17 cellular contexts compared by ENCODE assay signal in the genomic region with DNA sequence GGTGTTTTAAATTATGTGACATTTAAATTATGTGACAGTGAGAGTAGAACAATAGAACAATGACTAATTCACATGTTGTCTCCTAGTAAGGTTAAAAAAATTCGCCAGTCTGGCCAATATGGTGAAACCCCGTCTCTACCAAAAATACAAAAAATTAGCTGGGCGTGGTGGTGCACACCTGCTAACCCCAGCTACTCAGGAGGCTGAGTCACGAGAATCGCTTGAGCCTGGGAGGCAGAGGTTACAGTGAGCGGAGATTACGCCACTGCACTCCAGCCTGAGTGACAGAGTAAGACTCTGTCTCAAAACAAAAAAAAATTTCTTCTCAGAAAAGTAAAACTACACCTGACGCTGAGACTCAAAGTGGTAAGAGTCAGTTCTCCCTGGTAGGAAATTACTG. TPM values are rescaled to one million over a fixed set of nuclear protein-coding genes. Genes with fewer than 3 reads are reported as not detected.
DNase-seq lines count a peak whose midpoint lies in the region; ATAC-seq and TF ChIP-seq lines count a peak whose summit lies in the region.
"Had no signal": no experiment of that assay in that cellular context is flagged by ENCODE, and none has a peak within 500 bp of the region (broad histone marks: within the 10 kb centered on the region; RNA-seq: fewer than 3 reads in every experiment).

No MANE protein-coding gene starts in this region.

- H3K4me1 Mint-ChIP-seq in activated CD8-positive, alpha-beta memory T cell treated with anti-CD3 and anti-CD28 coated beads, Interleukin-2, amount 10 ng/mL, durations not matched to agents 7 days and 5 days = peaks cover 56% of the 10 kb centered on the region
- H3K4me1 Mint-ChIP-seq in activated naive CD8-positive, alpha-beta T cell treated with anti-CD3 and anti-CD28 coated beads, Interleukin-2, amount 50 U/mL, for 24 hours = peaks cover 61% of the 10 kb centered on the region

- peaks cover 8% of the 10 kb centered on the region for H3K79me1 ChIP-seq in trophoblast cell (ENCODE audit: low read length)

- H3K79me2 ChIP-seq in Loucy (ENCODE audit: insufficient read depth, low read length) (peaks cover 84% of the 10 kb centered on the region), trophoblast cell (ENCODE audit: control insufficient read depth, insufficient read depth, low read length, poor library complexity) (peaks cover 9% of the 10 kb centered on the region)

- H3K4me3 ChIP-seq in Loucy (ENCODE audit: low read length, poor library complexity, severe bottlenecking) (peak overlapping the region; percentile 95), trophoblast cell (ENCODE audit: low read depth, low read length) (no peak overlapping the region)
- H3K4me3 ChIP-seq: cardiac muscle cell, left lung, uterus had no signal

- H3K27ac Mint-ChIP-seq in activated CD8-positive, alpha-beta memory T cell treated with anti-CD3 and anti-CD28 coated beads, Interleukin-2, amount 10 ng/mL, durations not matched to agents 7 days and 5 days = peak overlapping the region; percentile 31
- H3K27ac Mint-ChIP-seq in activated naive CD8-positive, alpha-beta T cell treated with anti-CD3 and anti-CD28 coated beads, Interleukin-2, amount 50 U/mL, for 24 hours = peak overlapping the region; percentile 60

- peak overlapping the region; percentile 84 for H3K4me2 ChIP-seq in Loucy (ENCODE audit: low read depth, low read length, poor library complexity, severe bottlenecking)
- no peak overlapping the region for H3K4me2 ChIP-seq in trophoblast cell (ENCODE audit: low read length)

- H4K91ac ChIP-seq in trophoblast cell (ENCODE audit: low read depth, low read length) = no peak overlapping the region

- DNase-seq in activated CD8-positive, alpha-beta memory T cell treated with anti-CD3 and anti-CD28 coated beads, Interleukin-2, amount 10 ng/mL, durations not matched to agents 7 days and 5 days = no peak
- DNase-seq in activated CD8-positive, alpha-beta memory T cell treated with anti-CD3 and anti-CD28 coated beads for 24 hours = no peak
- no peak for DNase-seq in activated naive CD8-positive, alpha-beta T cell treated with anti-CD3 and anti-CD28 coated beads, Interleukin-2, amount 50 U/mL, for 24 hours
- DNase-seq in trophoblast cell = peak; percentile 84 to 92
- DNase-seq in activated CD4-positive, CD25-positive, alpha-beta regulatory T cell treated with anti-CD3 and anti-CD28 coated beads, Interleukin-2, amount 50 U/mL, for 72 hours = no peak
- no peak for DNase-seq in SKM-1 (lab: John Stamatoyannopoulos, UW; ENCODE audit: unreplicated experiment)
- DNase-seq: activated effector memory CD4-positive, alpha-beta T cell treated with anti-CD3 and anti-CD28 coated beads, Interleukin-2, amount 50 U/mL, for 16 hours; hypothalamus; IMR-90; left lung; NCI-H1436 treated with DMSO at 0.1 percent for 48 hours; NCI-H510A; uterus had no signal

- no peaks in the 10 kb centered on the region for H3F3A ChIP-seq in Loucy (ENCODE audit: low read depth)

- no peak overlapping the region for H3K14ac ChIP-seq in trophoblast cell (ENCODE audit: low read length)

- H3K18ac ChIP-seq in trophoblast cell (ENCODE audit: low read length) = no peak overlapping the region

- no peak overlapping the region for H2BK5ac ChIP-seq in trophoblast cell (ENCODE audit: low read depth, low read length, poor library complexity)

- H4K12ac ChIP-seq in trophoblast cell (ENCODE audit: low read depth, low read length) = no peak overlapping the region

- H3K9ac ChIP-seq in Loucy (ENCODE audit: low read depth, low read length, poor library complexity, severe bottlenecking) (peak overlapping the region; percentile 24), trophoblast cell (ENCODE audit: low read length) (no peak overlapping the region)

- no peaks in the 10 kb centered on the region for H3K9me3 ChIP-seq in Loucy (ENCODE audit: insufficient read depth, low read depth, low read length)
- no peaks in the 10 kb centered on the region for H3K9me3 ChIP-seq in trophoblast cell (ENCODE audit: insufficient read depth, low read depth, low read length)
- H3K9me3 ChIP-seq: left lung, uterus had no signal

- H3K23ac ChIP-seq in trophoblast cell (ENCODE audit: low read length) = no peak overlapping the region

- H4K20me1 ChIP-seq in Loucy (ENCODE audit: insufficient read depth, low read length, poor library complexity, severe bottlenecking) = peaks cover 37% of the 10 kb centered on the region

- H2AK5ac ChIP-seq in trophoblast cell (ENCODE audit: low read length) = no peak overlapping the region

- no peaks in the 10 kb centered on the region for H3K9me3 Mint-ChIP-seq in activated CD8-positive, alpha-beta memory T cell treated with anti-CD3 and anti-CD28 coated beads, Interleukin-2, amount 10 ng/mL, durations not matched to agents 7 days and 5 days (ENCODE audit: low read depth)
- H3K9me3 Mint-ChIP-seq in activated naive CD8-positive, alpha-beta T cell treated with anti-CD3 and anti-CD28 coated beads, Interleukin-2, amount 50 U/mL, for 24 hours = no peaks in the 10 kb centered on the region

- H3K27me3 Mint-ChIP-seq in activated CD8-positive, alpha-beta memory T cell treated with anti-CD3 and anti-CD28 coated beads, Interleukin-2, amount 10 ng/mL, durations not matched to agents 7 days and 5 days = no peaks in the 10 kb centered on the region
- no peaks in the 10 kb centered on the region for H3K27me3 Mint-ChIP-seq in activated naive CD8-positive, alpha-beta T cell treated with anti-CD3 and anti-CD28 coated beads, Interleukin-2, amount 50 U/mL, for 24 hours

- H3K4me3 Mint-ChIP-seq in activated CD8-positive, alpha-beta memory T cell treated with anti-CD3 and anti-CD28 coated beads, Interleukin-2, amount 10 ng/mL, durations not matched to agents 7 days and 5 days = peak overlapping the region; percentile 6
- peak overlapping the region; percentile 42 for H3K4me3 Mint-ChIP-seq in activated naive CD8-positive, alpha-beta T cell treated with anti-CD3 and anti-CD28 coated beads, Interleukin-2, amount 50 U/mL, for 24 hours

- CTCF ChIA-PET in activated CD8-positive, alpha-beta memory T cell treated with anti-CD3 and anti-CD28 coated beads, Interleukin-2, amount 10 ng/mL, durations not matched to agents 7 days and 5 days (lab: Charles Lee) = interaction anchor here (0.7 to 1.3 kb wide), 4 partner anchors 11 to 339 kb away, joined by 3 to 4 read pairs (median 3); a partner anchor contains a TSS

- H3K36me3 Mint-ChIP-seq in activated CD8-positive, alpha-beta memory T cell treated with anti-CD3 and anti-CD28 coated beads, Interleukin-2, amount 10 ng/mL, durations not matched to agents 7 days and 5 days = peaks cover 32% of the 10 kb centered on the region
- peaks cover 27% of the 10 kb centered on the region for H3K36me3 Mint-ChIP-seq in activated naive CD8-positive, alpha-beta T cell treated with anti-CD3 and anti-CD28 coated beads, Interleukin-2, amount 50 U/mL, for 24 hours (ENCODE audit: low read depth)

- H3K4ac ChIP-seq in trophoblast cell (ENCODE audit: low read depth, low read length) = no peak overlapping the region

- H2AFZ ChIP-seq in Loucy (ENCODE audit: low read length) = no peak overlapping the region
- H2AFZ ChIP-seq in trophoblast cell (ENCODE audit: insufficient read depth, low read length, poor library complexity) = no peak overlapping the region

- no peak overlapping the region for H3K27ac ChIP-seq in trophoblast cell (ENCODE audit: low read depth, low read length)
- H3K27ac ChIP-seq: epithelial cell of prostate, left lung, uterus had no signal

- H3K4me1 ChIP-seq in Loucy (ENCODE audit: insufficient read depth, low read length, poor library complexity, severe bottlenecking) = peaks cover 48% of the 10 kb centered on the region
- peaks cover 4% of the 10 kb centered on the region in 2 experiments for H3K4me1 ChIP-seq in trophoblast cell (ENCODE audit: control insufficient read depth in 1 of 2, insufficient read depth in 2 of 2, low read length in 2 of 2)

- no peak overlapping the region for H2BK12ac ChIP-seq in trophoblast cell (ENCODE audit: low read length)

- H4K8ac ChIP-seq in trophoblast cell (ENCODE audit: low read depth, low read length) = no peak overlapping the region

- no CpG with 5 or more reads among the region's 8 CpGs for WGBS in trophoblast cell (ENCODE audit: extremely low coverage, insufficient coverage, insufficient read length)

- H3K9me2 ChIP-seq in Loucy (replicated peaks; ENCODE audit: low read depth, low read length) = no peaks in the 10 kb centered on the region

- H2BK120ac ChIP-seq in trophoblast cell (ENCODE audit: insufficient read depth, low read length, poor library complexity) = no peak overlapping the region

- H3K36me3 ChIP-seq in Loucy (ENCODE audit: insufficient read depth, low read length) = no peaks in the 10 kb centered on the region
- peaks cover 5 to 13% of the 10 kb centered on the region in 2 experiments for H3K36me3 ChIP-seq in trophoblast cell (ENCODE audit: control insufficient read depth in 1 of 2, insufficient read depth in 2 of 2, low read length in 2 of 2)
- H3K36me3 ChIP-seq: uterus had no signal

- H3K27me3 ChIP-seq in Loucy (ENCODE audit: insufficient read depth, low read length, poor library complexity, severe bottlenecking) (no peaks in the 10 kb centered on the region), trophoblast cell (ENCODE audit: insufficient read depth, low read length) (no peaks in the 10 kb centered on the region)
- H3K27me3 ChIP-seq: cardiac muscle cell, left lung, uterus had no signal

- TF ChIP-seq CTCF in Loucy (conservative IDR thresholded peaks at IDR 0.05; ENCODE audit: low read length) = no peak

- ATAC-seq in activated CD8-positive, alpha-beta memory T cell treated with anti-CD3 and anti-CD28 coated beads, Interleukin-2, amount 10 ng/mL, durations not matched to agents 7 days and 5 days = no peak
- no peak for ATAC-seq in activated naive CD8-positive, alpha-beta T cell treated with anti-CD3 and anti-CD28 coated beads, Interleukin-2, amount 50 U/mL, for 24 hours
- ATAC-seq in HG02759 (IDR thresholded peaks at IDR 0.05; ENCODE audit: unreplicated experiment) = no peak
- ATAC-seq: left lung had no signal

RNA-seq across cellular contexts. Expression of a gene that starts 2.7 kb away (rescaled TPM):
- 100 to 1,000 TPM; 174 to 242 TPM for total RNA-seq in activated CD8-positive, alpha-beta memory T cell treated with anti-CD3 and anti-CD28 coated beads, Interleukin-2, amount 10 ng/mL, durations not matched to agents 7 days and 5 days
- polyA plus RNA-seq in trophoblast cell (2013) = 101 and 105 TPM in 2 replicates

RNA-seq across cellular contexts. Expression of a gene that starts 18.4 kb away (rescaled TPM):
- 100 to 1,000 TPM; 110 to 161 TPM for total RNA-seq in activated CD8-positive, alpha-beta memory T cell treated with anti-CD3 and anti-CD28 coated beads, Interleukin-2, amount 10 ng/mL, durations not matched to agents 7 days and 5 days
- 217 TPM in 2 replicates for polyA plus RNA-seq in trophoblast cell (2013)

RNA-seq across cellular contexts. Expression of a gene that starts 30.7 kb away (rescaled TPM):
- 10 to 100 TPM; 16.0 to 17.4 TPM for total RNA-seq in activated CD8-positive, alpha-beta memory T cell treated with anti-CD3 and anti-CD28 coated beads, Interleukin-2, amount 10 ng/mL, durations not matched to agents 7 days and 5 days
- polyA plus RNA-seq in trophoblast cell (2013) = 4.7 TPM in 2 replicates

RNA-seq across cellular contexts. Expression of a gene that starts 36.4 kb away (rescaled TPM):
- 10 to 100 TPM; 48.7 to 72.5 TPM for total RNA-seq in activated CD8-positive, alpha-beta memory T cell treated with anti-CD3 and anti-CD28 coated beads, Interleukin-2, amount 10 ng/mL, durations not matched to agents 7 days and 5 days
- 15.4 and 16.2 TPM in 2 replicates for polyA plus RNA-seq in trophoblast cell (2013)

RNA-seq across cellular contexts. Expression of a gene that starts 39.2 kb away (rescaled TPM):
- total RNA-seq in activated CD8-positive, alpha-beta memory T cell treated with anti-CD3 and anti-CD28 coated beads, Interleukin-2, amount 10 ng/mL, durations not matched to agents 7 days and 5 days = 10 to 100 TPM; 66.9 to 68.3 TPM
- polyA plus RNA-seq in trophoblast cell (2013) = 31.0 and 31.4 TPM in 2 replicates

Comparison
In these comparisons a context has a peak if more than half of its experiments do, and no peak if none do; other contexts are left out.
1. DNase-seq: peak in trophoblast cell (2 of 2); none in activated CD8-positive, alpha-beta memory T cell treated with anti-CD3 and anti-CD28 coated beads, Interleukin-2, amount 10 ng/mL, durations not matched to agents 7 days and 5 days (single experiment), activated CD8-positive, alpha-beta memory T cell treated with anti-CD3 and anti-CD28 coated beads for 24 hours (single experiment), activated naive CD8-positive, alpha-beta T cell treated with anti-CD3 and anti-CD28 coated beads, Interleukin-2, amount 50 U/mL, for 24 hours (single experiment), activated CD4-positive, CD25-positive, alpha-beta regulatory T cell treated with anti-CD3 and anti-CD28 coated beads, Interleukin-2, amount 50 U/mL, for 72 hours (single experiment) and SKM-1 (single experiment).